In the genomic region with DNA sequence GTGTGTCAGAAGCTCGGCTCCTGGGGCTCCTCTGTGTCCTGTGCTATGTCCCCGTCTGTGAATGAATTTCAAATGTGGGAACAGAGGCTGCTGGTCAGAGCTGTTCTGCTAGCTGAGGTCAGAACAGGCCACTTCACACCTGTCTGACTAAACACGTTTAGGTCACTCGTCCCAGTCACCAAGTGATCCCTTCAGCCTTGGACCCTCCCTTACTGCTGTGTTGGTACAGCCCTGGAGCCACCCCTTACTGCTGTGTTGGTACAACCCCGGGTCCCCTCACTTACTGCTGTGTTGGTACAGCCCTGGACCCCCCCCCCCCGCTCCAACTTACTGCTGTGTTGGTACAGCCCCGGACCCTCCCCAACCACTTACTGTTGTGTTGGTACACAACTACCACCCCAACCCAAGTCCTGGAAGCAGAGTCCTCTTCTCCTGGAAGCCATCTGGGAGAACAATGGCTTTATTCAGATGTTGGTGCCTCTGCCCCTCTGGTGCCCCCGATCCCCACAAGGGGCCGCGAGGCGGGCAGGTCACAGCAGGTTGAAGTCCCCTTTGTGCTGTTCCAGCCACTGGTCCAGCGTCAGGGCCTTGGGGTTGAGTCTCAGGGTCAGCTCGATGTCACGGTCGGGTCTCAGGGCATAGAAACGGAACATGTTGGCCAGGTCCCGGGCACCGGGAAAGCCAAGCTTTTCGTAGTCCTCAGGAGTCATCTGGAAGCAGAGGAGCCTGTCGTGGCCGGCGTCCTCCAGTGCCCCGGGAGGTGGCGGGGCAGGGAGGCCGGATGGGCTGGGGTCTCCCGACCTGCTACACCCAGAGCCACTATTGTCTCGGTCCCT, we compare ENCODE assay signal across 1 cellular context.
TF ChIP-seq lines count a peak whose summit lies in the region.

No MANE protein-coding gene starts in this region.

TF ChIP-seq in HEK293, 187 proteins besides CTCF, POLR2A, EP300 and RAD21 (continued from another document):
- TF ChIP-seq, protein P1, sequence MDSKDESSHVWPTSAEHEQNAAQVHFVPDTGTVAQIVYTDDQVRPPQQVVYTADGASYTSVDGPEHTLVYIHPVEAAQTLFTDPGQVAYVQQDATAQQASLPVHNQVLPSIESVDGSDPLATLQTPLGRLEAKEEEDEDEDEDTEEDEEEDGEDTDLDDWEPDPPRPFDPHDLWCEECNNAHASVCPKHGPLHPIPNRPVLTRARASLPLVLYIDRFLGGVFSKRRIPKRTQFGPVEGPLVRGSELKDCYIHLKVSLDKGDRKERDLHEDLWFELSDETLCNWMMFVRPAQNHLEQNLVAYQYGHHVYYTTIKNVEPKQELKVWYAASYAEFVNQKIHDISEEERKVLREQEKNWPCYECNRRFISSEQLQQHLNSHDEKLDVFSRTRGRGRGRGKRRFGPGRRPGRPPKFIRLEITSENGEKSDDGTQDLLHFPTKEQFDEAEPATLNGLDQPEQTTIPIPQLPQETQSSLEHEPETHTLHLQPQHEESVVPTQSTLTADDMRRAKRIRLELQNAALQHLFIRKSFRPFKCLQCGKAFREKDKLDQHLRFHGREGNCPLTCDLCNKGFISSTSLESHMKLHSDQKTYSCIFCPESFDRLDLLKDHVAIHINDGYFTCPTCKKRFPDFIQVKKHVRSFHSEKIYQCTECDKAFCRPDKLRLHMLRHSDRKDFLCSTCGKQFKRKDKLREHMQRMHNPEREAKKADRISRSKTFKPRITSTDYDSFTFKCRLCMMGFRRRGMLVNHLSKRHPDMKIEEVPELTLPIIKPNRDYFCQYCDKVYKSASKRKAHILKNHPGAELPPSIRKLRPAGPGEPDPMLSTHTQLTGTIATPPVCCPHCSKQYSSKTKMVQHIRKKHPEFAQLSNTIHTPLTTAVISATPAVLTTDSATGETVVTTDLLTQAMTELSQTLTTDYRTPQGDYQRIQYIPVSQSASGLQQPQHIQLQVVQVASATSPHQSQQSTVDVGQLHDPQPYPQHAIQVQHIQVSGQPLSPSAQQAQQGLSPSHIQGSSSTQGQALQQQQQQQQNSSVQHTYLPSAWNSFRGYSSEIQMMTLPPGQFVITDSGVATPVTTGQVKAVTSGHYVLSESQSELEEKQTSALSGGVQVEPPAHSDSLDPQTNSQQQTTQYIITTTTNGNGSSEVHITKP (tag by site-specific recombination; IDR thresholded peaks at IDR 0.05): peak; percentile 98
- peak; percentile 48; the same call in 1 of the 2 replicates for TF ChIP-seq KLF9 (tag by site-specific recombination; IDR thresholded peaks at IDR 0.05; ENCODE audit: low read depth)
- TF ChIP-seq SETDB1 (IDR thresholded peaks at IDR 0.05; ENCODE audit: insufficient read length, low read length): no peak
- TF ChIP-seq ZNF521 (tag by site-specific recombination; IDR thresholded peaks at IDR 0.05): no peak
- TF ChIP-seq ZNF211 (tag by site-specific recombination; IDR thresholded peaks at IDR 0.05; ENCODE audit: low read depth): no peak
- TF ChIP-seq, protein P2, sequence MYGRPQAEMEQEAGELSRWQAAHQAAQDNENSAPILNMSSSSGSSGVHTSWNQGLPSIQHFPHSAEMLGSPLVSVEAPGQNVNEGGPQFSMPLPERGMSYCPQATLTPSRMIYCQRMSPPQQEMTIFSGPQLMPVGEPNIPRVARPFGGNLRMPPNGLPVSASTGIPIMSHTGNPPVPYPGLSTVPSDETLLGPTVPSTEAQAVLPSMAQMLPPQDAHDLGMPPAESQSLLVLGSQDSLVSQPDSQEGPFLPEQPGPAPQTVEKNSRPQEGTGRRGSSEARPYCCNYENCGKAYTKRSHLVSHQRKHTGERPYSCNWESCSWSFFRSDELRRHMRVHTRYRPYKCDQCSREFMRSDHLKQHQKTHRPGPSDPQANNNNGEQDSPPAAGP (tag by site-specific recombination; IDR thresholded peaks at IDR 0.05): peak; percentile 39; the same call in 1 of the 2 replicates
- TF ChIP-seq ZNF223 (tag by site-specific recombination; IDR thresholded peaks at IDR 0.05): no peak
